In genomic region chr15:75542386-75542797, GRCh38 we compare ENCODE assay signal across 1 cellular context.
TF ChIP-seq lines count a peak whose summit lies in the region.

No MANE protein-coding gene starts in this region.

TF ChIP-seq in K562, 482 proteins besides CTCF, POLR2A, EP300 and RAD21 (continued from another document):
- TF ChIP-seq, protein P1, sequence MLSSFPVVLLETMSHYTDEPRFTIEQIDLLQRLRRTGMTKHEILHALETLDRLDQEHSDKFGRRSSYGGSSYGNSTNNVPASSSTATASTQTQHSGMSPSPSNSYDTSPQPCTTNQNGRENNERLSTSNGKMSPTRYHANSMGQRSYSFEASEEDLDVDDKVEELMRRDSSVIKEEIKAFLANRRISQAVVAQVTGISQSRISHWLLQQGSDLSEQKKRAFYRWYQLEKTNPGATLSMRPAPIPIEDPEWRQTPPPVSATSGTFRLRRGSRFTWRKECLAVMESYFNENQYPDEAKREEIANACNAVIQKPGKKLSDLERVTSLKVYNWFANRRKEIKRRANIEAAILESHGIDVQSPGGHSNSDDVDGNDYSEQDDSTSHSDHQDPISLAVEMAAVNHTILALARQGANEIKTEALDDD (IDR thresholded peaks at IDR 0.05) = peak; percentile 92
- TF ChIP-seq, protein P2, sequence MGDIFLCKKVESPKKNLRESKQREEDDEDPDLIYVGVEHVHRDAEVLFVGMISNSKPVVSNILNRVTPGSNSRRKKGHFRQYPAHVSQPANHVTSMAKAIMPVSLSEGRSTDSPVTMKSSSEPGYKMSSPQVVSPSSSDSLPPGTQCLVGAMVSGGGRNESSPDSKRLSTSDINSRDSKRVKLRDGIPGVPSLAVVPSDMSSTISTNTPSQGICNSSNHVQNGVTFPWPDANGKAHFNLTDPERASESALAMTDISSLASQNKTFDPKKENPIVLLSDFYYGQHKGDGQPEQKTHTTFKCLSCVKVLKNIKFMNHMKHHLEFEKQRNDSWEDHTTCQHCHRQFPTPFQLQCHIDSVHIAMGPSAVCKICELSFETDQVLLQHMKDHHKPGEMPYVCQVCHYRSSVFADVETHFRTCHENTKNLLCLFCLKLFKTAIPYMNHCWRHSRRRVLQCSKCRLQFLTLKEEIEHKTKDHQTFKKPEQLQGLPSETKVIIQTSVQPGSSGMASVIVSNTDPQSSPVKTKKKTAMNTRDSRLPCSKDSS (IDR thresholded peaks at IDR 0.05; ENCODE audit: low read depth, partially characterized antibody) = no peak
- TF ChIP-seq SMARCA4 (IDR thresholded peaks at IDR 0.05) (peak; percentile 60; the same call in 1 of the 2 replicates), TCF3 (CRISPR knock-in tag; IDR thresholded peaks at IDR 0.05) (peak; percentile 84), NCOR1 (IDR thresholded peaks at IDR 0.05) (peak; percentile 54), MEF2A (IDR thresholded peaks at IDR 0.05; ENCODE audit: control insufficient read depth, low read depth, low read length) (peak; percentile 37; the same call in 1 of the 2 replicates), CBFA2T3 (IDR thresholded peaks at IDR 0.05) (peak; percentile 76), CHD2 (IDR thresholded peaks at IDR 0.05; ENCODE audit: low read depth, low read length) (no peak), HIVEP1 (CRISPR knock-in tag; IDR thresholded peaks at IDR 0.05) (no peak), GATA2 (CRISPR knock-in tag; IDR thresholded peaks at IDR 0.05) (0 out of 2 replicates have a peak, but pooled peaks have one; percentile 30), DPF2 (IDR thresholded peaks at IDR 0.05) (peak; percentile 69), EHMT2 (IDR thresholded peaks at IDR 0.05) (peak; percentile 17; the same call in 1 of the 2 replicates), ILK (tag; IDR thresholded peaks at IDR 0.05; ENCODE audit: borderline replicate concordance, low read depth) (no peak), FOXJ2 (tag; IDR thresholded peaks at IDR 0.05) (no peak), ARID1B (IDR thresholded peaks at IDR 0.05) (peak; percentile 78), SMARCE1 (IDR thresholded peaks at IDR 0.05) (0 out of 2 replicates have a peak, but pooled peaks have one; percentile 20), TEAD4 (IDR thresholded peaks at IDR 0.05; ENCODE audit: low read length) (peak; percentile 64), TEAD4 (CRISPR knock-in tag; IDR thresholded peaks at IDR 0.05; ENCODE audit: borderline replicate concordance) (no peak), ZNF174 (CRISPR knock-in tag; IDR thresholded peaks at IDR 0.05) (no peak), TRIM24 (IDR thresholded peaks at IDR 0.05) (peak in 1 of 2 experiments; percentile 39; a peak in 1 of 4 replicates), CBFA2T2 (conservative IDR thresholded peaks at IDR 0.05) (peak; percentile 51), FOXM1 (IDR thresholded peaks at IDR 0.05; ENCODE audit: low read depth) (peak; percentile 32; the same call in 1 of the 2 replicates), FOXM1 (CRISPR knock-in tag; IDR thresholded peaks at IDR 0.05; ENCODE audit: low read depth) (no peak)
- TF ChIP-seq, protein P3, sequence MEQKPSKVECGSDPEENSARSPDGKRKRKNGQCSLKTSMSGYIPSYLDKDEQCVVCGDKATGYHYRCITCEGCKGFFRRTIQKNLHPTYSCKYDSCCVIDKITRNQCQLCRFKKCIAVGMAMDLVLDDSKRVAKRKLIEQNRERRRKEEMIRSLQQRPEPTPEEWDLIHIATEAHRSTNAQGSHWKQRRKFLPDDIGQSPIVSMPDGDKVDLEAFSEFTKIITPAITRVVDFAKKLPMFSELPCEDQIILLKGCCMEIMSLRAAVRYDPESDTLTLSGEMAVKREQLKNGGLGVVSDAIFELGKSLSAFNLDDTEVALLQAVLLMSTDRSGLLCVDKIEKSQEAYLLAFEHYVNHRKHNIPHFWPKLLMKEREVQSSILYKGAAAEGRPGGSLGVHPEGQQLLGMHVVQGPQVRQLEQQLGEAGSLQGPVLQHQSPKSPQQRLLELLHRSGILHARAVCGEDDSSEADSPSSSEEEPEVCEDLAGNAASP (IDR thresholded peaks at IDR 0.05) = no peak
TF ChIP-seq in K562: peak in this region for 17.
